1 cellular context compared by ENCODE assay signal in genomic region chr3:173732237-173732636, GRCh38.
TF ChIP-seq lines count a peak whose summit lies in the region.

No MANE protein-coding gene starts in this region.

TF ChIP-seq in SK-N-SH treated with all-trans-retinoic acid at 6 μM for 48 hours, 23 proteins besides CTCF, POLR2A, EP300 and RAD21 (continued from another document):
- TF ChIP-seq POU6F1 (CRISPR knock-in tag; IDR thresholded peaks at IDR 0.05; ENCODE audit: borderline replicate concordance, low read depth): no peak
- TF ChIP-seq ISL1 (CRISPR knock-in tag; IDR thresholded peaks at IDR 0.05): no peak
- TF ChIP-seq ZNF8 (CRISPR knock-in tag; IDR thresholded peaks at IDR 0.05): no peak
- no peak for TF ChIP-seq TOX (CRISPR knock-in tag; IDR thresholded peaks at IDR 0.05; ENCODE audit: borderline replicate concordance)
- no peak for TF ChIP-seq PATZ1 (CRISPR knock-in tag; IDR thresholded peaks at IDR 0.05; ENCODE audit: borderline replicate concordance)
- no peak for TF ChIP-seq TCF4 (CRISPR knock-in tag; IDR thresholded peaks at IDR 0.05; ENCODE audit: borderline replicate concordance)
- no peak for TF ChIP-seq ZNF565 (CRISPR knock-in tag; conservative IDR thresholded peaks at IDR 0.05; ENCODE audit: low read depth)
- TF ChIP-seq CREB5 (CRISPR knock-in tag; IDR thresholded peaks at IDR 0.05; ENCODE audit: low read depth): no peak
- TF ChIP-seq PPARA (CRISPR knock-in tag; IDR thresholded peaks at IDR 0.05; ENCODE audit: borderline replicate concordance): no peak
- TF ChIP-seq TSHZ2 (CRISPR knock-in tag; IDR thresholded peaks at IDR 0.05): no peak
- no peak for TF ChIP-seq CSRNP3 (CRISPR knock-in tag; IDR thresholded peaks at IDR 0.05)
- no peak for TF ChIP-seq ZC3H10 (CRISPR knock-in tag; IDR thresholded peaks at IDR 0.05)
